ENCODE assay signal across 26 cellular contexts in the genomic region with DNA sequence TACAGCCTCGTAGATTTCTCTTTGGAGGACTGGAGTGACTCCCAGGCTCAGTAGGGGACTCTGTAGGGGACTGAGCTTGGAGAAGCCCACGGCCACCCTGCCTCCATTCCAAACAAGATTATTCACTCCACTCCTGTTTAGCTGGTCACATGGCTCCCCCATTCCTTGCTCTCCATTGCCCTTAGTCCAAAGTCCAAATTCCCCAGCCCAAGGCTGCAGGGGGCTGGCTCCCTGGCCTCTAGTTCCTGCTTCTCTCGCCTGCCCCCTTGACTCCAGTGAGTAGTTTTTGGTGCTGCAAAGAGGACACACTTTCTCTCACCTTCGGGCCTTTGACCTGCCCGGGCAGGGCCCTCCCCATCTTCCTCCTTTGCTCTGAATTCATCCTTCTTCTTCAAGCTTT.
"Had no signal": no experiment of that assay in that cellular context is flagged by ENCODE, and none has a peak within 500 bp of the region (broad histone marks: within the 10 kb centered on the region; RNA-seq: fewer than 3 reads in every experiment).

No MANE protein-coding gene starts in this region.

- H3K9me3 ChIP-seq: ascending aorta, body of pancreas had no signal

- H3K36me3 ChIP-seq: ascending aorta had no signal

- DNase-seq: activated CD4-positive, CD25-positive, alpha-beta regulatory T cell; activated CD8-positive, alpha-beta memory T cell treated with anti-CD3 and anti-CD28 coated beads, Interleukin-2, amount 50 U/mL, for 4 hours; activated CD8-positive, alpha-beta T cell treated with anti-CD3 and anti-CD28 coated beads for 36 hours; activated effector memory CD4-positive, alpha-beta T cell treated with Interleukin-2 at 50 U/mL for 16 hours; activated naive CD4-positive, alpha-beta T cell; activated naive CD8-positive, alpha-beta T cell treated with anti-CD3 and anti-CD28 coated beads, Interleukin-2, amount 50 U/mL, for 24 hours; amniotic stem cell; body of pancreas; Kasumi-1; KBM-7; NCI-H1092; NCI-H1417; NCI-H1694; NCI-H2029 treated with DMSO at 0.1 percent for 48 hours; NCI-H345; NCI-H510A; NCI-H69; NK-92 treated with Interleukin-12 subunit alpha and Interleukin-12 subunit beta, amount 100 ng/mL, for 24 hours; OCI-M1; RPMI8226; T-helper 1 cell had no signal

- H3K4me1 Mint-ChIP-seq: activated naive CD4-positive, alpha-beta T cell treated with anti-CD3 and anti-CD28 coated beads, Interleukin-2, amount 50 U/mL, for 24 hours; activated naive CD8-positive, alpha-beta T cell treated with anti-CD3 and anti-CD28 coated beads, Interleukin-2, amount 50 U/mL, for 24 hours; central memory CD8-positive, alpha-beta T cell had no signal

- H3K4me1 ChIP-seq: ascending aorta, body of pancreas had no signal

- H3K4me3 ChIP-seq: ascending aorta, body of pancreas, SK-N-MC had no signal

- H3K27me3 Mint-ChIP-seq: activated CD8-positive, alpha-beta T cell treated with anti-CD3 and anti-CD28 coated beads for 36 hours had no signal

- H3K36me3 Mint-ChIP-seq: activated naive CD4-positive, alpha-beta T cell treated with anti-CD3 and anti-CD28 coated beads, Interleukin-2, amount 50 U/mL, for 24 hours had no signal

- H3K27ac Mint-ChIP-seq: activated CD8-positive, alpha-beta T cell treated with anti-CD3 and anti-CD28 coated beads for 36 hours; activated naive CD4-positive, alpha-beta T cell treated with anti-CD3 and anti-CD28 coated beads, Interleukin-2, amount 50 U/mL, for 24 hours; activated naive CD8-positive, alpha-beta T cell treated with anti-CD3 and anti-CD28 coated beads, Interleukin-2, amount 50 U/mL, for 24 hours had no signal

- H3K4me3 Mint-ChIP-seq: activated CD8-positive, alpha-beta T cell treated with anti-CD3 and anti-CD28 coated beads for 36 hours; activated naive CD4-positive, alpha-beta T cell treated with anti-CD3 and anti-CD28 coated beads, Interleukin-2, amount 50 U/mL, for 24 hours; activated naive CD8-positive, alpha-beta T cell treated with anti-CD3 and anti-CD28 coated beads, Interleukin-2, amount 50 U/mL, for 24 hours; central memory CD8-positive, alpha-beta T cell had no signal

- H3K27ac ChIP-seq: ascending aorta, body of pancreas, SK-N-MC, VCaP had no signal

- H3K27me3 ChIP-seq: ascending aorta, body of pancreas had no signal

- H3K9me3 Mint-ChIP-seq: activated CD8-positive, alpha-beta T cell treated with anti-CD3 and anti-CD28 coated beads for 36 hours; activated naive CD4-positive, alpha-beta T cell treated with anti-CD3 and anti-CD28 coated beads, Interleukin-2, amount 50 U/mL, for 24 hours; activated naive CD8-positive, alpha-beta T cell treated with anti-CD3 and anti-CD28 coated beads, Interleukin-2, amount 50 U/mL, for 24 hours; central memory CD8-positive, alpha-beta T cell had no signal
